ENCODE assay signal across 17 cellular contexts in the genomic region with DNA sequence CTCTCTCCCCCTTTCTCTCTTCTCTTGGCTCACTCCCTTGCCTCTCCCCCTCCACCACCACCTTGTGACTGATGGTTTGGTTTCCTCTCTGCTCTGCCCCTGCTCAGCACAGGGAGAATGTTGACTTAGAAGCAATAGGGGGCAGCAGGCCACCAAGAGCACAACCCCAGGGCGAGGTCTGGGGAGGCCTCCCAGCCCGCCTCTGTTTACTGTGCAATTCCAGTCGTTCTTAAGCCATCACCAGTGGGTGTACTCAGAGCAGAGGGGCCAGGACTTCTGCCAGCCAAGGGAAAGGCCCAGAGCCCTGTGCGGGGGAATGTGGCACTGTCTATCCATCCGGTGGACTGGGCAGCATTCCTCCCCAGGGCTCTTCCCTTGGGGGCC. TPM values are rescaled to one million over a fixed set of nuclear protein-coding genes. Genes with fewer than 3 reads are reported as not detected.
DNase-seq lines count a peak whose midpoint lies in the region; ATAC-seq, FAIRE-seq and TF ChIP-seq lines count a peak whose summit lies in the region.
"Had no signal": no experiment of that assay in that cellular context is flagged by ENCODE, and none has a peak within 500 bp of the region (broad histone marks: within the 10 kb centered on the region; RNA-seq: fewer than 3 reads in every experiment).

No MANE protein-coding gene starts in this region.

- H3K27ac Mint-ChIP-seq in chondrocyte (ENCODE audit: unreplicated experiment) = peak overlapping the region; percentile 12
- peak overlapping the region; percentile 37 for H3K27ac Mint-ChIP-seq in neural crest cell (ENCODE audit: unreplicated experiment)

- H3K36me3 Mint-ChIP-seq in chondrocyte (ENCODE audit: low read depth) (no peaks in the 10 kb centered on the region), neural crest cell (ENCODE audit: low read depth) (no peaks in the 10 kb centered on the region)

- H3K27me3 ChIP-seq in Loucy (ENCODE audit: insufficient read depth, low read length, poor library complexity, severe bottlenecking) (no peaks in the 10 kb centered on the region), Peyer's patch (no peaks in the 10 kb centered on the region), heart right ventricle (no peaks in the 10 kb centered on the region)

- H3K4me1 Mint-ChIP-seq in chondrocyte (ENCODE audit: low read depth) = peaks cover 23% of the 10 kb centered on the region
- H3K4me1 Mint-ChIP-seq in neural crest cell = peaks cover 29% of the 10 kb centered on the region

- 0 out of 2 replicates have a peak, but pooled peaks cover 2% of the 10 kb centered on the region for H3F3A ChIP-seq in Loucy (ENCODE audit: low read depth)

- no peak overlapping the region for H2AFZ ChIP-seq in Loucy (ENCODE audit: low read length)
- H2AFZ ChIP-seq: parathyroid adenoma had no signal

- peaks cover 12% of the 10 kb centered on the region; the same call in 1 of the 2 replicates for H3K79me2 ChIP-seq in Loucy (ENCODE audit: insufficient read depth, low read length)

- H3K27me3 Mint-ChIP-seq in chondrocyte (ENCODE audit: low read depth) (no peaks in the 10 kb centered on the region), neural crest cell (ENCODE audit: low read depth) (no peaks in the 10 kb centered on the region)

- TF ChIP-seq POLR2A in Peyer's patch (IDR thresholded peaks at IDR 0.05) = no peak

- H3K9me3 ChIP-seq in Loucy (ENCODE audit: insufficient read depth, low read depth, low read length) = no peaks in the 10 kb centered on the region
- H3K9me3 ChIP-seq in Peyer's patch = no peaks in the 10 kb centered on the region
- H3K9me3 ChIP-seq in heart right ventricle = no peaks in the 10 kb centered on the region
- H3K9me3 ChIP-seq: SK-N-SH had no signal

- FAIRE-seq in D721Med (lab: Jason Lieb, UNC) = no peak

- ATAC-seq in heart right ventricle = no peak

- H3K9me2 ChIP-seq in Loucy (replicated peaks; ENCODE audit: low read depth, low read length) = no peaks in the 10 kb centered on the region
- H3K9me2 ChIP-seq: SK-N-SH had no signal

- H3K27ac ChIP-seq in Peyer's patch (no peak overlapping the region), heart right ventricle (no peak overlapping the region)
- H3K27ac ChIP-seq: parathyroid adenoma had no signal

- H3K4me2 ChIP-seq in Loucy (ENCODE audit: low read depth, low read length, poor library complexity, severe bottlenecking) = no peak overlapping the region
- H3K4me2 ChIP-seq: SK-N-SH had no signal

- H3K4me3 Mint-ChIP-seq in chondrocyte (ENCODE audit: unreplicated experiment) = no peak overlapping the region
- peak overlapping the region; percentile 3 for H3K4me3 Mint-ChIP-seq in neural crest cell

- H3K36me3 ChIP-seq in Loucy (ENCODE audit: insufficient read depth, low read length) = no peaks in the 10 kb centered on the region
- no peaks in the 10 kb centered on the region for H3K36me3 ChIP-seq in Peyer's patch
- H3K36me3 ChIP-seq in heart right ventricle = no peaks in the 10 kb centered on the region

- H3K9ac ChIP-seq in Loucy (ENCODE audit: low read depth, low read length, poor library complexity, severe bottlenecking) = no peak overlapping the region
- H3K9ac ChIP-seq: parathyroid adenoma, SK-N-SH had no signal

- H4K20me1 ChIP-seq in Loucy (ENCODE audit: insufficient read depth, low read length, poor library complexity, severe bottlenecking) = no peaks in the 10 kb centered on the region

- WGBS in heart right ventricle, 2 donors = 54 to 58% methylated on average over 5 of the region's 5 CpGs

- DNase-seq in EL (peak; percentile 29), chondrocyte (ENCODE audit: low spot score) (no peak), neural crest cell (ENCODE audit: low read depth, low spot score) (no peak), Peyer's patch (no peak), heart right ventricle (no peak), D721Med (ENCODE audit: insufficient read length, low spot score) (no peak), germinal center (ENCODE audit: low spot score) (no peak)
- DNase-seq: activated CD4-positive, alpha-beta T cell treated with anti-CD3 and anti-CD28 coated beads for 4 hours; activated T-cell treated with anti-CD3 and anti-CD28 coated beads, Interleukin-2, amount 50 U/mL, for 48 hours; glutamatergic neuron; NCI-H1436; NCI-H774; SK-N-SH; stimulated activated naive CD4-positive, alpha-beta T cell had no signal

- H3K4me3 ChIP-seq in Loucy (ENCODE audit: low read length, poor library complexity, severe bottlenecking) (no peak overlapping the region), Peyer's patch (no peak overlapping the region), heart right ventricle (no peak overlapping the region)
- H3K4me3 ChIP-seq: lung had no signal

- no peaks in the 10 kb centered on the region for H3K9me3 Mint-ChIP-seq in chondrocyte (ENCODE audit: low read depth)
- H3K9me3 Mint-ChIP-seq in neural crest cell = no peaks in the 10 kb centered on the region

- peak; percentile 46 for TF ChIP-seq CTCF in Loucy (conservative IDR thresholded peaks at IDR 0.05; ENCODE audit: low read length)
- TF ChIP-seq CTCF in chondrocyte (IDR thresholded peaks at IDR 0.05) = no peak
- no peak for TF ChIP-seq CTCF in neural crest cell (conservative IDR thresholded peaks at IDR 0.05)
- TF ChIP-seq CTCF in Peyer's patch (IDR thresholded peaks at IDR 0.05) = no peak
- TF ChIP-seq CTCF in heart right ventricle (IDR thresholded peaks at IDR 0.05) = no peak
- no peak for TF ChIP-seq CTCF in D721Med (IDR thresholded peaks at IDR 0.05; ENCODE audit: insufficient read depth, missing control alignments)

- H3K4me1 ChIP-seq in Loucy (ENCODE audit: insufficient read depth, low read length, poor library complexity, severe bottlenecking) = peaks cover 15% of the 10 kb centered on the region
- H3K4me1 ChIP-seq in Peyer's patch = peaks cover 0 to 4% (median 3%) of the 10 kb centered on the region in 4 donors
- H3K4me1 ChIP-seq in heart right ventricle = peaks cover 2 to 14% (median 4%) of the 10 kb centered on the region in 9 donors

- intact Hi-C loops in heart right ventricle (cut with DNase I) = loop anchor here in 2 of 10 donors (5.0 kb wide), 2 partner anchors 126 to 131 kb away; no protein-coding TSS in a partner anchor

RNA-seq across cellular contexts. Expression of a gene that starts 5.7 kb away (rescaled TPM):
- total RNA-seq in chondrocyte (64.5 to 72.0 TPM (median 69.8 TPM) in 3 replicates), neural crest cell (150 and 162 TPM in 2 replicates), Peyer's patch (100 to 1,000 TPM in 3 of 4 donors, 10 to 100 TPM in 1; 99.0 to 170 (median 119) TPM), heart right ventricle (100 to 1,000 TPM; 101 to 140 (median 110) TPM)
- polyA plus RNA-seq in heart right ventricle = 10 to 100 TPM; 18.2 to 65.7 TPM

RNA-seq across cellular contexts. Expression of a gene that starts 20.9 kb away (rescaled TPM):
- total RNA-seq in chondrocyte (17.6 to 24.4 TPM (median 19.1 TPM) in 3 replicates), neural crest cell (15.0 and 18.1 TPM in 2 replicates), Peyer's patch (100 to 1,000 TPM in 2 of 4 donors, 10 to 100 TPM in 2; 52.0 to 156 (median 93.3) TPM), heart right ventricle (1 to 10 TPM; 2.3 to 5.1 (median 3.8) TPM)
- 10 to 100 TPM in 1 of 2 donors, 1 to 10 TPM in 1; 3.3 to 16.0 TPM for polyA plus RNA-seq in heart right ventricle

RNA-seq across cellular contexts. Expression of a gene that starts 21.0 kb away (rescaled TPM):
- total RNA-seq in chondrocyte (40.1 to 46.2 TPM (median 41.4 TPM) in 3 replicates), neural crest cell (42.4 and 44.9 TPM in 2 replicates), Peyer's patch (100 to 1,000 TPM in 1 of 4 donors, 10 to 100 TPM in 3; 74.3 to 101 (median 84.3) TPM), heart right ventricle (10 to 100 TPM; 41.5 to 61.8 (median 51.4) TPM)
- 10 to 100 TPM; 23.6 to 30.8 TPM for polyA plus RNA-seq in heart right ventricle

RNA-seq across cellular contexts. Expression of a gene that starts 51.1 kb away (rescaled TPM):
- total RNA-seq in chondrocyte (0.27 to 0.35 TPM in 2 of 3 replicates, not detected in the other), neural crest cell (0.89 and 0.96 TPM in 2 replicates), Peyer's patch (1 to 10 TPM; 1.2 to 3.5 (median 2.9) TPM), heart right ventricle (under 1 TPM in 2 of 10 donors, not detected in 8; 0.09 to 0.15 TPM)
- polyA plus RNA-seq in heart right ventricle = 1 to 10 TPM; 1.8 to 2.1 TPM

RNA-seq across cellular contexts. Expression of a gene that starts 55.3 kb away (rescaled TPM):
- total RNA-seq in chondrocyte (27.6 to 50.2 TPM (median 28.4 TPM) in 3 replicates), neural crest cell (40.1 and 46.1 TPM in 2 replicates), Peyer's patch (10 to 100 TPM; 35.4 to 46.4 (median 40.7) TPM), heart right ventricle (10 to 100 TPM in 8 of 10 donors, 1 to 10 TPM in 2; 9.6 to 30.4 (median 12.9) TPM)
- 10 to 100 TPM in 1 of 2 donors, 1 to 10 TPM in 1; 8.7 to 48.8 TPM for polyA plus RNA-seq in heart right ventricle
